1 cellular context compared by ENCODE assay signal in the genomic region with DNA sequence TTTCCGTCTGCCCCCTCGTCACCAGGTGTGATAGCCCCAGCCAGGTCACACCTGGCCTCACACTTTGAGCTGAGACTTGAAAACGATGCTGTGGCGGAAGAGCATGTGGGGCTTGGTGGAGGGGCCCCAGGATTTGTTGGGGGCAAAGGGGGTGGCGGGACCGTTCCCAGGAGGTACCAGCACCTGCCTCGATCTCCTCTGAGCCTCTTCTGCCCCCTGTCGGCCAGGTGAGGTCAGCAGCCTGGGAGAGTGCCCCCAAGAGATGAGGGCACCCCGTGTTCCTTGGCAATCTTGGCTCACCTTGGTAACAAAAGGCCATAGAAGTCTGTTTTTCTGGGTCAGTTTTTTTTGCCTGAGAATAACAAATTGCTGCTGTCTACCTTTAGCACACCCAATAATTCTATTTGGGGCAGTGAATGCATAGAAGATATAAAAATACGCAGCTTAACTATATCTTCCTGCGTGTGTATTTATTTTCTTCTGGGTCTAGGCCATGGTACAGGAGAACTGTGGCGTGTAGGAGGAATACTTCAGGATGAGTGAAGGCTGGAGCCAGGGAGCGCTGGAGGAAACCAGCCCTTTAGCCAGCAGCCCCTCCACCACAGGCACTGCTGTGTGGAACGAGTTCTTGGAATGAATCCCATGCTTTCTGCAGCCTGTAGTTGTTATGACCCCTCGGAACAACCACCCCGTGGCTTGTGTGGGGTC.
TF ChIP-seq lines count a peak whose summit lies in the region.

No MANE protein-coding gene starts in this region.

TF ChIP-seq in K562, 482 proteins besides CTCF, POLR2A, EP300 and RAD21:
- TF ChIP-seq, protein P1, sequence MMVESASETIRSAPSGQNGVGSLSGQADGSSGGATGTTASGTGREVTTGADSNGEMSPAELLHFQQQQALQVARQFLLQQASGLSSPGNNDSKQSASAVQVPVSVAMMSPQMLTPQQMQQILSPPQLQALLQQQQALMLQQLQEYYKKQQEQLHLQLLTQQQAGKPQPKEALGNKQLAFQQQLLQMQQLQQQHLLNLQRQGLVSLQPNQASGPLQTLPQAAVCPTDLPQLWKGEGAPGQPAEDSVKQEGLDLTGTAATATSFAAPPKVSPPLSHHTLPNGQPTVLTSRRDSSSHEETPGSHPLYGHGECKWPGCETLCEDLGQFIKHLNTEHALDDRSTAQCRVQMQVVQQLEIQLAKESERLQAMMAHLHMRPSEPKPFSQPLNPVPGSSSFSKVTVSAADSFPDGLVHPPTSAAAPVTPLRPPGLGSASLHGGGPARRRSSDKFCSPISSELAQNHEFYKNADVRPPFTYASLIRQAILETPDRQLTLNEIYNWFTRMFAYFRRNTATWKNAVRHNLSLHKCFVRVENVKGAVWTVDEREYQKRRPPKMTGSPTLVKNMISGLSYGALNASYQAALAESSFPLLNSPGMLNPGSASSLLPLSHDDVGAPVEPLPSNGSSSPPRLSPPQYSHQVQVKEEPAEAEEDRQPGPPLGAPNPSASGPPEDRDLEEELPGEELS (CRISPR knock-in tag; IDR thresholded peaks at IDR 0.05; ENCODE audit: borderline replicate concordance) = no peak
- TF ChIP-seq MAFK (IDR thresholded peaks at IDR 0.05; ENCODE audit: low read length) (no peak), TCF3 (CRISPR knock-in tag; IDR thresholded peaks at IDR 0.05) (no peak), CHCHD3 (CRISPR knock-in tag; IDR thresholded peaks at IDR 0.05) (no peak), ZEB2 (IDR thresholded peaks at IDR 0.05) (peak; percentile 94), CAMTA2 (CRISPR knock-in tag; conservative IDR thresholded peaks at IDR 0.05) (no peak), SNIP1 (IDR thresholded peaks at IDR 0.05; ENCODE audit: low read depth) (no peak), CBX5 (IDR thresholded peaks at IDR 0.05; ENCODE audit: borderline replicate concordance, low read depth) (no peak)
- TF ChIP-seq, protein P2, sequence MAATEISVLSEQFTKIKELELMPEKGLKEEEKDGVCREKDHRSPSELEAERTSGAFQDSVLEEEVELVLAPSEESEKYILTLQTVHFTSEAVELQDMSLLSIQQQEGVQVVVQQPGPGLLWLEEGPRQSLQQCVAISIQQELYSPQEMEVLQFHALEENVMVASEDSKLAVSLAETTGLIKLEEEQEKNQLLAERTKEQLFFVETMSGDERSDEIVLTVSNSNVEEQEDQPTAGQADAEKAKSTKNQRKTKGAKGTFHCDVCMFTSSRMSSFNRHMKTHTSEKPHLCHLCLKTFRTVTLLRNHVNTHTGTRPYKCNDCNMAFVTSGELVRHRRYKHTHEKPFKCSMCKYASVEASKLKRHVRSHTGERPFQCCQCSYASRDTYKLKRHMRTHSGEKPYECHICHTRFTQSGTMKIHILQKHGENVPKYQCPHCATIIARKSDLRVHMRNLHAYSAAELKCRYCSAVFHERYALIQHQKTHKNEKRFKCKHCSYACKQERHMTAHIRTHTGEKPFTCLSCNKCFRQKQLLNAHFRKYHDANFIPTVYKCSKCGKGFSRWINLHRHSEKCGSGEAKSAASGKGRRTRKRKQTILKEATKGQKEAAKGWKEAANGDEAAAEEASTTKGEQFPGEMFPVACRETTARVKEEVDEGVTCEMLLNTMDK (IDR thresholded peaks at IDR 0.05; ENCODE audit: borderline replicate concordance, insufficient read depth, low read depth, low read length, poor library complexity, severe bottlenecking) = peak; percentile 23
TF ChIP-seq in K562: peak in this region for 2.
